ENCODE assay signal across 13 cellular contexts in the genomic region with DNA sequence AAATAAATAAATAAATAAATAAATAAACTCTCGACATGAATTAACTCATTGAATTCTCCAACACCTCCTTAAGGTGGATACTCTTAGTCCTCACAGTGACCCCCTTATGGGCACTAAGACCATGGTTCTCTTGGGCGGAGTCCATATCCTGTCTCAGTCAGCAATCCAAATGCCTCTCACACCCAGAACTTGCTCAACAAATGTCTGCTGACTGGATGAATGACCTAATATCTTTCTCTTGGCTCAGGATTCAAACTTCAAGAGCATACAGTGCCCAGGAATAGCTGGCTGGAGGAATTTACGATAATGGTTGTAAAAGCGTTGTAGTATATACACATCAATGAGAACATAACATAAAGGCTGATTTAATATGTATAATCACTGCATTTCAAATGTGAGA. TPM values are rescaled to one million over a fixed set of nuclear protein-coding genes. Genes with fewer than 3 reads are reported as not detected.
DNase-seq lines count a peak whose midpoint lies in the region; ATAC-seq, FAIRE-seq and TF ChIP-seq lines count a peak whose summit lies in the region.
"Had no signal": no experiment of that assay in that cellular context is flagged by ENCODE, and none has a peak within 500 bp of the region (broad histone marks: within the 10 kb centered on the region; RNA-seq: fewer than 3 reads in every experiment).

No MANE protein-coding gene starts in this region.

- intact Hi-C loops in right lobe of liver (cut with DNase I): no loop called here
- intact Hi-C loops in HepG2 (cut with micrococcal nuclease; ENCODE audit: unreplicated experiment): no loop called here
- intact Hi-C loops in left colon (cut with DNase I, micrococcal nuclease): no loop called here

- CTCF ChIA-PET in HepG2 (lab: Yijun Ruan, JAX; ENCODE audit: low intra/inter-chr PET ratio, low total read pairs): no interaction called here

- no peak overlapping the region for H3K9ac ChIP-seq in HepG2 (ENCODE audit: insufficient read depth, low read depth, low read length)
- H3K9ac ChIP-seq: KMS-11 had no signal

- H3K36me3 ChIP-seq in right lobe of liver (no peaks in the 10 kb centered on the region), HepG2 (replicated peaks in 1 of 2; ENCODE audit: control insufficient read depth in 1 of 2, insufficient read depth in 2 of 2, low read length in 2 of 2) (no peaks in the 10 kb centered on the region)

- TF ChIP-seq EP300 in HepG2 (IDR thresholded peaks at IDR 0.05; ENCODE audit: low read depth in 2 of 2, low read length in 2 of 2) (no peak), HepG2 (CRISPR knock-in tag; IDR thresholded peaks at IDR 0.05; ENCODE audit: borderline replicate concordance) (no peak)

- in situ Hi-C loops in HepG2 (cut with HindIII; ENCODE audit: extremely low pct_ligation_motif_present, low pct_unique_long_range_greater_than_20kb): no loop called here

- no peak for FAIRE-seq in HepG2 (lab: Jason Lieb, UNC)

- no peak for TF ChIP-seq RAD21 in HepG2 (CRISPR knock-in tag; IDR thresholded peaks at IDR 0.05)

- H3K4me3 ChIP-seq in right lobe of liver: no peak overlapping the region
- H3K4me3 ChIP-seq in HepG2 (replicated peaks in 1 of 3; ENCODE audit: insufficient read depth in 1 of 3, low read depth in 2 of 3, low read length in 3 of 3): no peak overlapping the region
- H3K4me3 ChIP-seq in epithelial cell of esophagus (ENCODE audit: low read length): no peak overlapping the region
- H3K4me3 ChIP-seq: A549 had no signal

- no TSS peak for BruUV-seq in HepG2 (replicated peaks; lab: Mats Ljungman, UMichigan)

- H3K4me1 ChIP-seq in right lobe of liver (peaks cover 0 to 7% (median 0%) of the 10 kb centered on the region in 4 donors), HepG2 (ENCODE audit: insufficient read depth, low read length) (peaks cover 25% of the 10 kb centered on the region)

- H3K79me2 ChIP-seq in HepG2 (ENCODE audit: insufficient read depth, low read length): no peaks in the 10 kb centered on the region

- TF ChIP-seq CTCF in right lobe of liver (IDR thresholded peaks at IDR 0.05) (no peak), HepG2 (CRISPR knock-in tag; IDR thresholded peaks at IDR 0.05) (no peak), epithelial cell of esophagus (IDR thresholded peaks at IDR 0.05; ENCODE audit: insufficient read depth, low read depth, low read length, missing control alignments) (no peak)

- H3K9me3 ChIP-seq in right lobe of liver (no peaks in the 10 kb centered on the region), HepG2 (ENCODE audit: low read length) (no peaks in the 10 kb centered on the region)
- H3K9me3 ChIP-seq: A549 had no signal

- no peak overlapping the region for H3K4me2 ChIP-seq in HepG2 (ENCODE audit: low read depth, low read length)
- H3K4me2 ChIP-seq: A549, KMS-11 had no signal

- ATAC-seq in right lobe of liver (peak; percentile 12 to 64 (median 38)), HepG2 (no peak), left colon (peak; percentile 80), GM21423 (IDR thresholded peaks at IDR 0.05; ENCODE audit: unreplicated experiment) (no peak), GM18907 (IDR thresholded peaks at IDR 0.05; ENCODE audit: unreplicated experiment) (no peak)
- ATAC-seq: A549 had no signal

- no peaks in the 10 kb centered on the region for H3K27me3 ChIP-seq in right lobe of liver
- no peaks in the 10 kb centered on the region for H3K27me3 ChIP-seq in HepG2 (ENCODE audit: control insufficient read depth in 1 of 2, insufficient read depth in 2 of 2, low read length in 2 of 2)

- no peak overlapping the region for H2AFZ ChIP-seq in HepG2 (ENCODE audit: low read length)

- POLR2A ChIA-PET in HepG2 (lab: Yijun Ruan, JAX): interaction anchor here (1.7 kb wide), 1 partner anchor 64 kb away, joined by 4 read pairs; no protein-coding TSS in a partner anchor

- 36% methylated on average over 4 of the region's 4 CpGs for WGBS in right lobe of liver (ENCODE audit: insufficient coverage, low coverage, low lambda C conversion rate, missing lambda C conversion rate)
- WGBS in HepG2 (ENCODE audit: low lambda C conversion rate): 86% methylated on average over 4 of the region's 4 CpGs

- TF ChIP-seq POLR2A in right lobe of liver (IDR thresholded peaks at IDR 0.05) (no peak), HepG2 (IDR thresholded peaks at IDR 0.05; ENCODE audit: insufficient read depth in 1 of 2, low read depth in 2 of 2, low read length in 2 of 2) (no peak)

- H3K27ac ChIP-seq in right lobe of liver (no peak overlapping the region), HepG2 (ENCODE audit: extremely low read length, insufficient read depth, low read length) (no peak overlapping the region)
- H3K27ac ChIP-seq: A549, KMS-11, VCaP had no signal

- DNase-seq in right lobe of liver (no peak), HepG2 (ENCODE audit: low spot score) (no peak), epithelial cell of esophagus (ENCODE audit: low read depth) (peak; percentile 87), left colon (peak in 1 of 2 donors; percentile 53), NCI-H1694 treated with DMSO at 0.1 percent for 48 hours (lab: John Stamatoyannopoulos, UW) (no peak), DMS53 treated with DMSO at 0.1 percent for 48 hours (lab: John Stamatoyannopoulos, UW; ENCODE audit: unreplicated experiment) (no peak)
- DNase-seq: activated naive CD4-positive, alpha-beta T cell treated with anti-CD3 and anti-CD28 coated beads for 36 hours; NCI-H2081 had no signal

- no peaks in the 10 kb centered on the region for H4K20me1 ChIP-seq in HepG2 (ENCODE audit: insufficient read depth, low read length)

RNA-seq across cellular contexts. Expression of a gene that starts 6.8 kb away (rescaled TPM):
- total RNA-seq in right lobe of liver: 1,000 to 10,000 TPM; 1,045 to 2,319 (median 1,420) TPM
- 2,066 and 2,598 TPM in 2 replicates for total RNA-seq in HepG2 (2016; rRNA removed; fragmentation: Illumina TruSeq; extraction: Trizol)
- 1,884 and 2,042 TPM in 2 replicates for total RNA-seq in HepG2 (2016; cell fraction: cytosol; rRNA removed; fragmentation: Illumina TruSeq; extraction: Trizol; ENCODE audit: low read depth)
- 2,199 and 2,677 TPM in 2 replicates for total RNA-seq in HepG2 (2016; cell fraction: insoluble cytoplasmic fraction; rRNA removed; fragmentation: Illumina TruSeq; extraction: Trizol)
- 1,573 and 1,587 TPM in 2 replicates for total RNA-seq in HepG2 (2016; cell fraction: membrane; rRNA removed; fragmentation: Illumina TruSeq; extraction: Trizol)
- 582 and 612 TPM in 2 replicates for total RNA-seq in HepG2 (2016; cell fraction: nucleus; rRNA removed; fragmentation: Illumina TruSeq; extraction: Trizol)
- 1,130 and 1,263 TPM in 2 replicates for polyA plus RNA-seq in HepG2 (2011; rRNA removed)
- polyA plus RNA-seq in HepG2 (2011; cell fraction: cytosol; rRNA removed): 1,588 and 1,623 TPM in 2 replicates
- polyA plus RNA-seq in HepG2 (2011; cell fraction: nucleus; rRNA removed): 397 and 543 TPM in 2 replicates
- polyA plus RNA-seq in HepG2 (2012): 1,977 and 2,062 TPM in 2 replicates
- polyA plus RNA-seq in HepG2 (2016; cell fraction: cytosol; fragmentation: Illumina TruSeq; extraction: Trizol; ENCODE audit: low read depth): 1,937 and 2,024 TPM in 2 replicates
- polyA plus RNA-seq in HepG2 (2016; cell fraction: insoluble cytoplasmic fraction; fragmentation: Illumina TruSeq; extraction: Trizol; ENCODE audit: low read depth): 1,705 and 1,710 TPM in 2 replicates
- polyA plus RNA-seq in HepG2 (2016; cell fraction: membrane; fragmentation: Illumina TruSeq; extraction: Trizol; ENCODE audit: low read depth): 1,088 and 1,107 TPM in 2 replicates
- 679 and 692 TPM in 2 replicates for polyA plus RNA-seq in HepG2 (2016; cell fraction: nucleus; fragmentation: Illumina TruSeq; extraction: Trizol; ENCODE audit: insufficient read depth, low read depth)
- 1,440 and 2,606 TPM in 2 replicates for polyA minus RNA-seq in HepG2 (2011; rRNA and poly(A)+ RNA removed; ENCODE audit: low replicate concordance)
- 681 and 793 TPM in 2 replicates for polyA minus RNA-seq in HepG2 (2011; cell fraction: cytosol; rRNA and poly(A)+ RNA removed)
- 194 and 303 TPM in 2 replicates for polyA minus RNA-seq in HepG2 (2011; cell fraction: nucleus; rRNA and poly(A)+ RNA removed)
- total RNA-seq in left colon: 1,000 to 10,000 TPM; 1,117 to 1,930 TPM

RNA-seq across cellular contexts. Expression of a gene that starts 20.9 kb away (rescaled TPM):
- total RNA-seq in right lobe of liver (10 to 100 TPM; 19.8 to 34.5 (median 24.8) TPM), HepG2 (2016; rRNA removed; fragmentation: Illumina TruSeq; extraction: Trizol) (216 and 292 TPM in 2 replicates), left colon (10 to 100 TPM; 44.5 to 62.3 TPM)
- total RNA-seq in HepG2 (2016; cell fraction: cytosol; rRNA removed; fragmentation: Illumina TruSeq; extraction: Trizol; ENCODE audit: low read depth): 661 and 704 TPM in 2 replicates
- total RNA-seq in HepG2 (2016; cell fraction: insoluble cytoplasmic fraction; rRNA removed; fragmentation: Illumina TruSeq; extraction: Trizol): 238 and 290 TPM in 2 replicates
- total RNA-seq in HepG2 (2016; cell fraction: membrane; rRNA removed; fragmentation: Illumina TruSeq; extraction: Trizol): 633 and 641 TPM in 2 replicates
- 133 and 151 TPM in 2 replicates for total RNA-seq in HepG2 (2016; cell fraction: nucleus; rRNA removed; fragmentation: Illumina TruSeq; extraction: Trizol)
- polyA plus RNA-seq in HepG2 (2011; rRNA removed): 159 and 193 TPM in 2 replicates
- polyA plus RNA-seq in HepG2 (2011; cell fraction: cytosol; rRNA removed): 149 and 152 TPM in 2 replicates
- polyA plus RNA-seq in HepG2 (2011; cell fraction: nucleus; rRNA removed): 166 and 206 TPM in 2 replicates
- polyA plus RNA-seq in HepG2 (2012): 145 and 146 TPM in 2 replicates
- 677 and 732 TPM in 2 replicates for polyA plus RNA-seq in HepG2 (2016; cell fraction: cytosol; fragmentation: Illumina TruSeq; extraction: Trizol; ENCODE audit: low read depth)
- polyA plus RNA-seq in HepG2 (2016; cell fraction: insoluble cytoplasmic fraction; fragmentation: Illumina TruSeq; extraction: Trizol; ENCODE audit: low read depth): 223 and 226 TPM in 2 replicates
- 572 and 580 TPM in 2 replicates for polyA plus RNA-seq in HepG2 (2016; cell fraction: membrane; fragmentation: Illumina TruSeq; extraction: Trizol; ENCODE audit: low read depth)
- 273 and 282 TPM in 2 replicates for polyA plus RNA-seq in HepG2 (2016; cell fraction: nucleus; fragmentation: Illumina TruSeq; extraction: Trizol; ENCODE audit: insufficient read depth, low read depth)
- 85.8 and 95.1 TPM in 2 replicates for polyA minus RNA-seq in HepG2 (2011; rRNA and poly(A)+ RNA removed; ENCODE audit: low replicate concordance)
- polyA minus RNA-seq in HepG2 (2011; cell fraction: cytosol; rRNA and poly(A)+ RNA removed): 30.3 and 32.7 TPM in 2 replicates
- polyA minus RNA-seq in HepG2 (2011; cell fraction: nucleus; rRNA and poly(A)+ RNA removed): 68.9 and 72.5 TPM in 2 replicates

RNA-seq across cellular contexts. Expression of a gene that starts 41.2 kb away (rescaled TPM):
- 1 to 10 TPM; 3.3 to 8.2 (median 4.8) TPM for total RNA-seq in right lobe of liver
- total RNA-seq in HepG2 (2016; rRNA removed; fragmentation: Illumina TruSeq; extraction: Trizol): 7.3 and 13.6 TPM in 2 replicates
- 3.5 and 3.8 TPM in 2 replicates for total RNA-seq in HepG2 (2016; cell fraction: cytosol; rRNA removed; fragmentation: Illumina TruSeq; extraction: Trizol; ENCODE audit: low read depth)
- total RNA-seq in HepG2 (2016; cell fraction: insoluble cytoplasmic fraction; rRNA removed; fragmentation: Illumina TruSeq; extraction: Trizol): 6.3 and 14.4 TPM in 2 replicates
- 3.2 and 4.6 TPM in 2 replicates for total RNA-seq in HepG2 (2016; cell fraction: membrane; rRNA removed; fragmentation: Illumina TruSeq; extraction: Trizol)
- 9.6 and 14.3 TPM in 2 replicates for total RNA-seq in HepG2 (2016; cell fraction: nucleus; rRNA removed; fragmentation: Illumina TruSeq; extraction: Trizol)
- polyA plus RNA-seq in HepG2 (2011; rRNA removed): 21.3 and 37.6 TPM in 2 replicates
- polyA plus RNA-seq in HepG2 (2011; cell fraction: cytosol; rRNA removed): 20.1 and 21.2 TPM in 2 replicates
- 40.8 and 61.1 TPM in 2 replicates for polyA plus RNA-seq in HepG2 (2011; cell fraction: nucleus; rRNA removed)
- 26.6 and 37.4 TPM in 2 replicates for polyA plus RNA-seq in HepG2 (2012)
- 2.0 and 2.3 TPM in 2 replicates for polyA plus RNA-seq in HepG2 (2016; cell fraction: cytosol; fragmentation: Illumina TruSeq; extraction: Trizol; ENCODE audit: low read depth)
- 3.6 and 5.9 TPM in 2 replicates for polyA plus RNA-seq in HepG2 (2016; cell fraction: insoluble cytoplasmic fraction; fragmentation: Illumina TruSeq; extraction: Trizol; ENCODE audit: low read depth)
- 2.2 and 2.8 TPM in 2 replicates for polyA plus RNA-seq in HepG2 (2016; cell fraction: membrane; fragmentation: Illumina TruSeq; extraction: Trizol; ENCODE audit: low read depth)
- polyA plus RNA-seq in HepG2 (2016; cell fraction: nucleus; fragmentation: Illumina TruSeq; extraction: Trizol; ENCODE audit: insufficient read depth, low read depth): 14.9 and 19.2 TPM in 2 replicates
- polyA minus RNA-seq in HepG2 (2011; rRNA and poly(A)+ RNA removed; ENCODE audit: low replicate concordance): 1.4 and 45.5 TPM in 2 replicates
- polyA minus RNA-seq in HepG2 (2011; cell fraction: cytosol; rRNA and poly(A)+ RNA removed): 24.7 and 31.6 TPM in 2 replicates
- 11.8 and 18.9 TPM in 2 replicates for polyA minus RNA-seq in HepG2 (2011; cell fraction: nucleus; rRNA and poly(A)+ RNA removed)
- 1 to 10 TPM; 4.4 to 9.2 TPM for total RNA-seq in left colon

Comparison
In these comparisons a context has a peak if more than half of its experiments do, and no peak if none do; other contexts are left out.
1. ATAC-seq: peak in right lobe of liver (4 of 4) and left colon (single experiment); none in HepG2 (single experiment), GM21423 (single experiment) and GM18907 (single experiment).